Comparison of ENCODE assay signal across 1 cellular context in the genomic region with DNA sequence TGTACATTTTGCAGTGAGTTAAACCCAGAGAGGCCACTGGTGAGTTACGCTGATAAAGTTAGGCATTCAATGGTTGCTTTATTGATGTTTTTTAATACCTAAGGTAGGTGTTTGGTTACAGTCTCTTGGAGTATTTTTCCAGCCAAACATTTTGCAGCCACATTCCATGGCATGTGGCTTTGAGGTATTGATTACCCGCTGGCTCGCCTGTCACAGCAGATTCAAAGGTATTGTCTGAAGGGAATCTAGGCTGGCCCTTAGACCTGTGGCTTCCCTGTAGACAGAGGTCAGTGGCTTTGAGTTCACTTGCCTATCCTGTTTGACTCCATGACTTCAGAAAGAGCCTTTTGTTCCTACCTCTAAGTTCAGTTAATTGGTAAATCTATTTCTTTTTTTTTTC.
TF ChIP-seq lines count a peak whose summit lies in the region.

No MANE protein-coding gene starts in this region.

TF ChIP-seq in HepG2, 621 proteins besides CTCF, POLR2A, EP300 and RAD21 (continued from another document and continues in another):
- TF ChIP-seq, protein P1, sequence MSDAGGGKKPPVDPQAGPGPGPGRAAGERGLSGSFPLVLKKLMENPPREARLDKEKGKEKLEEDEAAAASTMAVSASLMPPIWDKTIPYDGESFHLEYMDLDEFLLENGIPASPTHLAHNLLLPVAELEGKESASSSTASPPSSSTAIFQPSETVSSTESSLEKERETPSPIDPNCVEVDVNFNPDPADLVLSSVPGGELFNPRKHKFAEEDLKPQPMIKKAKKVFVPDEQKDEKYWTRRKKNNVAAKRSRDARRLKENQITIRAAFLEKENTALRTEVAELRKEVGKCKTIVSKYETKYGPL (CRISPR knock-in tag; IDR thresholded peaks at IDR 0.05) = no peak; the same call in 1 of the 2 replicates
- TF ChIP-seq FOXA1 (IDR thresholded peaks at IDR 0.05) (no peak), FOXA1 (CRISPR knock-in tag; IDR thresholded peaks at IDR 0.05) (no peak), TP53 (CRISPR knock-in tag; conservative IDR thresholded peaks at IDR 0.05) (no peak), ARNT2 (CRISPR knock-in tag; IDR thresholded peaks at IDR 0.05; ENCODE audit: low read depth) (no peak), ZBTB7A (CRISPR knock-in tag; IDR thresholded peaks at IDR 0.05) (no peak), NCOA1 (CRISPR knock-in tag; IDR thresholded peaks at IDR 0.05) (0 out of 2 replicates have a peak, but pooled peaks have one; percentile 44), ZBTB25 (CRISPR knock-in tag; IDR thresholded peaks at IDR 0.05) (no peak), ZNF451 (CRISPR knock-in tag; IDR thresholded peaks at IDR 0.05) (no peak), HMG20B (CRISPR knock-in tag; conservative IDR thresholded peaks at IDR 0.05) (no peak), ZNF598 (CRISPR knock-in tag; IDR thresholded peaks at IDR 0.05; ENCODE audit: borderline replicate concordance) (no peak), PITX1 (CRISPR knock-in tag; IDR thresholded peaks at IDR 0.05) (peak; percentile 79; the same call in 1 of the 2 replicates), EZH2 (conservative IDR thresholded peaks at IDR 0.05; ENCODE audit: low read depth, low read length) (no peak), SP1 (IDR thresholded peaks at IDR 0.05) (no peak), SP1 (CRISPR knock-in tag; IDR thresholded peaks at IDR 0.05) (no peak), ZNF776 (CRISPR knock-in tag; IDR thresholded peaks at IDR 0.05) (no peak), MLX (CRISPR knock-in tag; IDR thresholded peaks at IDR 0.05) (0 out of 2 replicates have a peak, but pooled peaks have one; percentile 37), POLR2AphosphoS2 (IDR thresholded peaks at IDR 0.05; ENCODE audit: low read depth, low read length) (no peak), ZNF687 (CRISPR knock-in tag; IDR thresholded peaks at IDR 0.05) (no peak), CBX1 (IDR thresholded peaks at IDR 0.05; ENCODE audit: low read depth) (no peak), CBFB (CRISPR knock-in tag; IDR thresholded peaks at IDR 0.05) (no peak), TARDBP (CRISPR knock-in tag; IDR thresholded peaks at IDR 0.05) (peak; percentile 70; the same call in 1 of the 2 replicates), ZNF761 (CRISPR knock-in tag; conservative IDR thresholded peaks at IDR 0.05) (no peak), ZBTB20 (CRISPR knock-in tag; IDR thresholded peaks at IDR 0.05; ENCODE audit: borderline replicate concordance, low read depth) (0 out of 2 replicates have a peak, but pooled peaks have one; percentile 44), ZNF24 (IDR thresholded peaks at IDR 0.05) (no peak), HMG20A (CRISPR knock-in tag; IDR thresholded peaks at IDR 0.05; ENCODE audit: borderline replicate concordance) (peak; percentile 63; the same call in 1 of the 2 replicates), NCOA5 (CRISPR knock-in tag; IDR thresholded peaks at IDR 0.05) (no peak), PRDM15 (CRISPR knock-in tag; IDR thresholded peaks at IDR 0.05) (no peak; the same call in 1 of the 2 replicates), FOXK2 (IDR thresholded peaks at IDR 0.05) (no peak), ZNF709 (CRISPR knock-in tag; IDR thresholded peaks at IDR 0.05) (no peak), JARID2 (CRISPR knock-in tag; IDR thresholded peaks at IDR 0.05; ENCODE audit: insufficient replicate concordance) (no peak), ZNF326 (CRISPR knock-in tag; IDR thresholded peaks at IDR 0.05; ENCODE audit: borderline replicate concordance) (no peak), ZBTB21 (CRISPR knock-in tag; IDR thresholded peaks at IDR 0.05) (no peak), MIER2 (CRISPR knock-in tag; IDR thresholded peaks at IDR 0.05) (no peak)
- TF ChIP-seq, protein P2, sequence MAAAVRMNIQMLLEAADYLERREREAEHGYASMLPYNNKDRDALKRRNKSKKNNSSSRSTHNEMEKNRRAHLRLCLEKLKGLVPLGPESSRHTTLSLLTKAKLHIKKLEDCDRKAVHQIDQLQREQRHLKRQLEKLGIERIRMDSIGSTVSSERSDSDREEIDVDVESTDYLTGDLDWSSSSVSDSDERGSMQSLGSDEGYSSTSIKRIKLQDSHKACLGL (CRISPR knock-in tag; IDR thresholded peaks at IDR 0.05) = no peak
- TF ChIP-seq, protein P3, sequence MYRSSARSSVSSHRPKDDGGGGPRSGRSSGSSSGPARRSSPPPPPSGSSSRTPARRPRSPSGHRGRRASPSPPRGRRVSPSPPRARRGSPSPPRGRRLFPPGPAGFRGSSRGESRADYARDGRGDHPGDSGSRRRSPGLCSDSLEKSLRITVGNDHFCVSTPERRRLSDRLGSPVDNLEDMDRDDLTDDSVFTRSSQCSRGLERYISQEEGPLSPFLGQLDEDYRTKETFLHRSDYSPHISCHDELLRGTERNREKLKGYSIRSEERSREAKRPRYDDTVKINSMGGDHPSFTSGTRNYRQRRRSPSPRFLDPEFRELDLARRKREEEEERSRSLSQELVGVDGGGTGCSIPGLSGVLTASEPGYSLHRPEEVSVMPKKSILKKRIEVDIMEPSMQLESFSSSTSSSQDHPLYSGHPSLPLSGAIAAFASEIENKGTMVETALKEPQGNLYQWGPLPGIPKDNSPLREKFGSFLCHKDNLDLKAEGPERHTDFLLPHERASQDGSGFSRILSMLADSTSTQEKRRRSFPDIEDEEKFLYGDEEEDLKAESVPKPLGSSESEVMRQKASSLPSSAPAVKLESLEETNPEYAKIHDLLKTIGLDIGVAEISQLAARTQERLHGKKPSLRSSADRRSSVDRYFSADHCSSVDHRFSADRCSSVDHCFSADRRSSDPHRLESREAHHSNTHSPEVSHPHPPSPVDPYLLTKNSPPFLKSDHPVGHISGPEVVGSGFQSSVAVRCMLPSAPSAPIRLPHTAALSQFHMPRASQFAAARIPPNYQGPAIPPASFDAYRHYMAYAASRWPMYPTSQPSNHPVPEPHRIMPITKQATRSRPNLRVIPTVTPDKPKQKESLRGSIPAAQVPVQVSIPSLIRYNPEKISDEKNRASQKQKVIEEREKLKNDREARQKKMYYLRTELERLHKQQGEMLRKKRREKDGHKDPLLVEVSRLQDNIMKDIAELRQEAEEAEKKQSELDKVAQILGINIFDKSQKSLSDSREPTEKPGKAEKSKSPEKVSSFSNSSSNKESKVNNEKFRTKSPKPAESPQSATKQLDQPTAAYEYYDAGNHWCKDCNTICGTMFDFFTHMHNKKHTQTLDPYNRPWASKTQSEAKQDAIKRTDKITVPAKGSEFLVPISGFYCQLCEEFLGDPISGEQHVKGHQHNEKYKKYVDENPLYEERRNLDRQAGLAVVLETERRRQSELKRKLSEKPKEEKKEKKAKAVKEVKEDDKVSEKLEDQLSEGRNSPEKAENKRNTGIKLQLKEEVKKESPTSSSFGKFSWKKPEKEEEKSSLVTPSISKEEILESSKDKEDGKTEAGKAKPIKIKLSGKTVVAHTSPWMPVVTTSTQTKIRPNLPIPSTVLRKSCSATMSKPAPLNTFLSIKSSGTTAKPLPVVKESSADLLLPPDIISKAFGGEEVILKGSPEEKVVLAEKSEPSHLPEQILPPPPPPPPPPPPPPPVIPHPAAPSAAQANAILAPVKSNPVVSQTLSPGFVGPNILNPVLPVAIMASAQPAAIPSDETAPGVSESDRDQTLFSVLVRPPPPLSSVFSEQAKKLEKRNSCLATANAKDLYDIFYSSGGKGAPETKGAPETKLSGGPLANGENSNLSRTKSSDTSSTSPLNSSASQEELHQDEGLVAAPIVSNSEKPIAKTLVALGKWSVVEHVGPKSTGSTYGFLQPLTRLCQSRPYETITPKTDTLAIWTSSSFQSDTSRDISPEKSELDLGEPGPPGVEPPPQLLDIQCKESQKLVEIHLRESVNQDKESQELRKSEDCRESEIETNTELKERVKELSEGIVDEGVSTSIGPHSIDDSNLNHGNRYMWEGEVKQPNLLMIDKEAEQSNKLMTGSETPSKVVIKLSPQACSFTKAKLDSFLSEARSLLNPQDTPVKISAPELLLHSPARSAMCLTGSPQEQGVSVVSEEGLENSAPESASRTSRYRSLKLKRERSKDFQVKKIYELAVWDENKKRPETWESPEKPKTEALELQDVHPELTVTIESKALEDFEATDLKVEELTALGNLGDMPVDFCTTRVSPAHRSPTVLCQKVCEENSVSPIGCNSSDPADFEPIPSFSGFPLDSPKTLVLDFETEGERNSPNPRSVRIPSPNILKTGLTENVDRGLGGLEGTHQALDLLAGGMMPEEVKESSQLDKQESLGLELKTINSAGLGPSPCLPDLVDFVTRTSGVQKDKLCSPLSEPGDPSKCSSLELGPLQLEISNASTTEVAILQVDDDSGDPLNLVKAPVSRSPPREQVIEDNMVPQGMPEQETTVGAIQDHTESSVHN (CRISPR knock-in tag; IDR thresholded peaks at IDR 0.05) = no peak
- TF ChIP-seq, protein P4, sequence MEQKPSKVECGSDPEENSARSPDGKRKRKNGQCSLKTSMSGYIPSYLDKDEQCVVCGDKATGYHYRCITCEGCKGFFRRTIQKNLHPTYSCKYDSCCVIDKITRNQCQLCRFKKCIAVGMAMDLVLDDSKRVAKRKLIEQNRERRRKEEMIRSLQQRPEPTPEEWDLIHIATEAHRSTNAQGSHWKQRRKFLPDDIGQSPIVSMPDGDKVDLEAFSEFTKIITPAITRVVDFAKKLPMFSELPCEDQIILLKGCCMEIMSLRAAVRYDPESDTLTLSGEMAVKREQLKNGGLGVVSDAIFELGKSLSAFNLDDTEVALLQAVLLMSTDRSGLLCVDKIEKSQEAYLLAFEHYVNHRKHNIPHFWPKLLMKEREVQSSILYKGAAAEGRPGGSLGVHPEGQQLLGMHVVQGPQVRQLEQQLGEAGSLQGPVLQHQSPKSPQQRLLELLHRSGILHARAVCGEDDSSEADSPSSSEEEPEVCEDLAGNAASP (CRISPR knock-in tag; IDR thresholded peaks at IDR 0.05; ENCODE audit: borderline replicate concordance) = peak; percentile 85
